In genomic region chr5:122315511-122315910, GRCh38 we compare ENCODE assay signal across 14 cellular contexts. TPM values are rescaled to one million over a fixed set of nuclear protein-coding genes. Genes with fewer than 3 reads are reported as not detected.
DNase-seq lines count a peak whose midpoint lies in the region; ATAC-seq and TF ChIP-seq lines count a peak whose summit lies in the region.
"Had no signal": no experiment of that assay in that cellular context is flagged by ENCODE, and none has a peak within 500 bp of the region (broad histone marks: within the 10 kb centered on the region; RNA-seq: fewer than 3 reads in every experiment).

No MANE protein-coding gene starts in this region.

- H3K4me3 ChIP-seq in MM.1S (ENCODE audit: low read length) = peak overlapping the region; percentile 62; the same call in 1 of the 2 replicates
- no peak overlapping the region for H3K4me3 ChIP-seq in RWPE2 (ENCODE audit: severe bottlenecking)
- H3K4me3 ChIP-seq: A549 had no signal

- H3K27ac Mint-ChIP-seq in activated CD4-positive, alpha-beta memory T cell treated with anti-CD3 and anti-CD28 coated beads for 36 hours = no peak overlapping the region
- H3K27ac Mint-ChIP-seq: CD4-positive, alpha-beta T cell; H9 had no signal

- peaks cover 31% of the 10 kb centered on the region for H3K27me3 Mint-ChIP-seq in activated CD4-positive, alpha-beta memory T cell treated with anti-CD3 and anti-CD28 coated beads for 36 hours

- H3K4me3 Mint-ChIP-seq in activated CD4-positive, alpha-beta memory T cell treated with anti-CD3 and anti-CD28 coated beads for 36 hours = no peak overlapping the region
- H3K4me3 Mint-ChIP-seq: CD4-positive, alpha-beta T cell; H9 had no signal

- H3K4me1 Mint-ChIP-seq in activated CD4-positive, alpha-beta memory T cell treated with anti-CD3 and anti-CD28 coated beads for 36 hours (ENCODE audit: low read depth) = peaks cover 9% of the 10 kb centered on the region

- H3K9me2 ChIP-seq in MM.1S (replicated peaks; ENCODE audit: insufficient read depth, low read length) = no peaks in the 10 kb centered on the region

- H3K4me1 ChIP-seq in MM.1S (ENCODE audit: low read length) (peaks cover 32% of the 10 kb centered on the region), RWPE2 (ENCODE audit: insufficient read depth, poor library complexity, severe bottlenecking) (peaks cover 7% of the 10 kb centered on the region)
- H3K4me1 ChIP-seq: A549, Caco-2 had no signal

- H3K9me3 ChIP-seq in MM.1S (replicated peaks; ENCODE audit: insufficient read depth, low read length) (no peaks in the 10 kb centered on the region), RWPE2 (ENCODE audit: severe bottlenecking) (no peaks in the 10 kb centered on the region)
- H3K9me3 ChIP-seq: A549, Caco-2 had no signal

- H3K36me3 Mint-ChIP-seq in activated CD4-positive, alpha-beta memory T cell treated with anti-CD3 and anti-CD28 coated beads for 36 hours = no peaks in the 10 kb centered on the region

- no peak for TF ChIP-seq CTCF in MM.1S (IDR thresholded peaks at IDR 0.05; ENCODE audit: low read length)
- TF ChIP-seq CTCF in RWPE2 (IDR thresholded peaks at IDR 0.05; ENCODE audit: poor library complexity, severe bottlenecking) = no peak

- H3K79me2 ChIP-seq in MM.1S (ENCODE audit: low read length) = peaks cover 55% of the 10 kb centered on the region

- no peaks in the 10 kb centered on the region for H4K20me1 ChIP-seq in MM.1S (ENCODE audit: insufficient read depth, low read length)

- H3K27me3 ChIP-seq in MM.1S (replicated peaks; ENCODE audit: insufficient read depth, low read length) (no peaks in the 10 kb centered on the region), RWPE2 (ENCODE audit: insufficient read depth, poor library complexity, severe bottlenecking) (peaks cover 40% of the 10 kb centered on the region)

- intact Hi-C loops in activated CD4-positive, alpha-beta memory T cell treated with anti-CD3 and anti-CD28 coated beads for 36 hours (cut with micrococcal nuclease) = no loop called here

- peak; percentile 28; the same call in 2 of the 3 replicates for ATAC-seq in RWPE2 (ENCODE audit: low read depth)
- ATAC-seq: A549 had no signal

- no peaks in the 10 kb centered on the region for H3K9me3 Mint-ChIP-seq in activated CD4-positive, alpha-beta memory T cell treated with anti-CD3 and anti-CD28 coated beads for 36 hours
- H3K9me3 Mint-ChIP-seq: H9 had no signal

- no peak overlapping the region for H2AFZ ChIP-seq in MM.1S (ENCODE audit: low read length)

- POLR2A ChIA-PET in activated CD4-positive, alpha-beta memory T cell treated with anti-CD3 and anti-CD28 coated beads for 36 hours (lab: Charles Lee) = no interaction called here

- H3K27ac ChIP-seq in MM.1S (ENCODE audit: low read length) (peak overlapping the region; percentile 82), RWPE2 (ENCODE audit: poor library complexity, severe bottlenecking) (no peak overlapping the region)
- H3K27ac ChIP-seq: A549, C4-2B had no signal

- peak overlapping the region; percentile 69 for H3K4me2 ChIP-seq in MM.1S (ENCODE audit: low read depth, low read length)
- H3K4me2 ChIP-seq: A549 had no signal

- CTCF ChIA-PET in activated CD4-positive, alpha-beta memory T cell treated with anti-CD3 and anti-CD28 coated beads for 36 hours (lab: Charles Lee) = no interaction called here

- H3K9ac ChIP-seq in MM.1S (ENCODE audit: low read length) = peak overlapping the region; percentile 58

- DNase-seq in ELR (ENCODE audit: low read depth) (peak; percentile 11), MM.1S (no peak), RWPE2 (ENCODE audit: low spot score) (no peak), kidney tubule cell (ENCODE audit: low spot score) (peak; percentile 61), mesenteric fat pad (ENCODE audit: low spot score) (no peak), islet precursor cell (no peak)
- DNase-seq in activated CD4-positive, alpha-beta memory T cell treated with anti-CD3 and anti-CD28 coated beads for 36 hours = no peak
- DNase-seq: AML-193; Caco-2; CD4-positive, alpha-beta T cell; GDM1; H9 had no signal

- H3K36me3 ChIP-seq in MM.1S (replicated peaks; ENCODE audit: insufficient read depth, low read length) (no peaks in the 10 kb centered on the region), RWPE2 (ENCODE audit: low read depth) (no peaks in the 10 kb centered on the region)

- peaks cover 27% of the 10 kb centered on the region for H3F3A ChIP-seq in MM.1S (ENCODE audit: insufficient read depth, low read length)

RNA-seq across cellular contexts. Expression of gene SNCAIP, which starts 3.5 kb away (rescaled TPM):
- 3.6 TPM for total RNA-seq in mesenteric fat pad
- total RNA-seq in activated CD4-positive, alpha-beta memory T cell treated with anti-CD3 and anti-CD28 coated beads for 36 hours = not detected
- total RNA-seq: CD4-positive, alpha-beta T cell had no signal

Comparison
In these comparisons a context has a peak if more than half of its experiments do, and no peak if none do; other contexts are left out.
1. DNase-seq: peak in ELR (single experiment) and kidney tubule cell (single experiment); none in MM.1S (single experiment), RWPE2 (single experiment), mesenteric fat pad (single experiment), islet precursor cell (single experiment) and activated CD4-positive, alpha-beta memory T cell treated with anti-CD3 and anti-CD28 coated beads for 36 hours (single experiment).